ENCODE assay signal across 1 cellular context in genomic region chr4:184733654-184734524, GRCh38.
TF ChIP-seq lines count a peak whose summit lies in the region.

Gene CENPU (minus strand): TSS chr4:184734096. CDS start chr4:184734062, 34 bp downstream.

TF ChIP-seq in K562, 482 proteins besides CTCF, POLR2A, EP300 and RAD21 (continued from another document and continues in another):
- TF ChIP-seq TFE3 (CRISPR knock-in tag; IDR thresholded peaks at IDR 0.05) = no peak
- TF ChIP-seq HIVEP1 (CRISPR knock-in tag; IDR thresholded peaks at IDR 0.05) = no peak
- TF ChIP-seq SNAPC5 (CRISPR knock-in tag; IDR thresholded peaks at IDR 0.05) = no peak
- peak; percentile 44; the same call in 1 of the 2 replicates for TF ChIP-seq C11orf30 (IDR thresholded peaks at IDR 0.05; ENCODE audit: low read depth)
- 0 out of 2 replicates have a peak, but pooled peaks have one; percentile 34 for TF ChIP-seq CGGBP1 (CRISPR knock-in tag; IDR thresholded peaks at IDR 0.05)
- no peak for TF ChIP-seq ZNF140 (CRISPR knock-in tag; IDR thresholded peaks at IDR 0.05)
- peak; percentile 74 for TF ChIP-seq CC2D1A (IDR thresholded peaks at IDR 0.05)
- peak; percentile 62 for TF ChIP-seq PCBP1 (IDR thresholded peaks at IDR 0.05; ENCODE audit: low read depth, low read length, poor library complexity, severe bottlenecking)
- TF ChIP-seq E2F6 (IDR thresholded peaks at IDR 0.05; ENCODE audit: borderline replicate concordance in 1 of 2, extremely low read depth in 1 of 2, insufficient read depth in 1 of 2, insufficient read length in 1 of 2, low read depth in 1 of 2, low read length in 1 of 2, poor library complexity in 1 of 2, severe bottlenecking in 1 of 2) = peak; percentile 87 to 98
- peak; percentile 93; the same call in 1 of the 2 replicates for TF ChIP-seq FOXK1 (CRISPR knock-in tag; IDR thresholded peaks at IDR 0.05; ENCODE audit: borderline replicate concordance)
- TF ChIP-seq SRF (CRISPR knock-in tag; IDR thresholded peaks at IDR 0.05) = peak in 1 of 2 experiments; percentile 79; a peak in 2 of 4 replicates
- peak; percentile 66; the same call in 1 of the 2 replicates for TF ChIP-seq GMEB1 (CRISPR knock-in tag; IDR thresholded peaks at IDR 0.05)
- no peak for TF ChIP-seq ZNF449 (CRISPR knock-in tag; IDR thresholded peaks at IDR 0.05)
- no peak for TF ChIP-seq COPS2 (conservative IDR thresholded peaks at IDR 0.05)
- no peak for TF ChIP-seq ZNF696 (CRISPR knock-in tag; conservative IDR thresholded peaks at IDR 0.05)
- peak; percentile 74 for TF ChIP-seq SMAD4 (CRISPR knock-in tag; conservative IDR thresholded peaks at IDR 0.05)
- TF ChIP-seq ZNF134 (CRISPR knock-in tag; conservative IDR thresholded peaks at IDR 0.05) = no peak
- no peak for TF ChIP-seq NR0B1 (IDR thresholded peaks at IDR 0.05; ENCODE audit: partially characterized antibody)
- 0 out of 2 replicates have a peak, but pooled peaks have one; percentile 34 for TF ChIP-seq ATF3 (IDR thresholded peaks at IDR 0.05)
- TF ChIP-seq ATF3 (CRISPR knock-in tag; conservative IDR thresholded peaks at IDR 0.05) = peak; percentile 81
- TF ChIP-seq TEAD1 (CRISPR knock-in tag; IDR thresholded peaks at IDR 0.05) = peak; percentile 87 to 96
- peak; percentile 97 for TF ChIP-seq U2AF1 (optimal IDR thresholded peaks at IDR 0.05; ENCODE audit: low read depth, low read length)
- no peak for TF ChIP-seq ZNF707 (CRISPR knock-in tag; conservative IDR thresholded peaks at IDR 0.05)
- TF ChIP-seq PHF8 (IDR thresholded peaks at IDR 0.05; ENCODE audit: borderline replicate concordance, low read length) = peak; percentile 87
- TF ChIP-seq BCLAF1 (IDR thresholded peaks at IDR 0.05; ENCODE audit: borderline replicate concordance in 1 of 2, control insufficient read depth in 1 of 2, low read depth in 2 of 2, low read length in 1 of 2) = peak in 1 of 2 experiments; percentile 31; a peak in 1 of 4 replicates
- TF ChIP-seq GABPA (tag; conservative IDR thresholded peaks at IDR 0.05; ENCODE audit: low read depth) = peak; percentile 16; the same call in 1 of the 2 replicates
- TF ChIP-seq RBM39 (optimal IDR thresholded peaks at IDR 0.05; ENCODE audit: low read depth, low read length) = no peak
- no peak for TF ChIP-seq ZNF277 (CRISPR knock-in tag; IDR thresholded peaks at IDR 0.05; ENCODE audit: borderline replicate concordance)
- peak; percentile 64; the same call in 1 of the 2 replicates for TF ChIP-seq BHLHE40 (IDR thresholded peaks at IDR 0.05; ENCODE audit: low read length)
- no peak for TF ChIP-seq XRCC3 (IDR thresholded peaks at IDR 0.05)
- peak; percentile 57 for TF ChIP-seq CREBBP (IDR thresholded peaks at IDR 0.05; ENCODE audit: low read depth, low read length)
- TF ChIP-seq RB1 (IDR thresholded peaks at IDR 0.05; ENCODE audit: low read depth) = peak; percentile 96
- TF ChIP-seq HDAC2 (IDR thresholded peaks at IDR 0.05) = peak; percentile 84
- TF ChIP-seq ARID4B (CRISPR knock-in tag; IDR thresholded peaks at IDR 0.05) = peak; percentile 83
- TF ChIP-seq FOXP1 (CRISPR knock-in tag; IDR thresholded peaks at IDR 0.05) = peak; percentile 78
- TF ChIP-seq TBL1XR1 (IDR thresholded peaks at IDR 0.05; ENCODE audit: low read length in 2 of 2) = peak; percentile 84 to 95; a peak in 3 of 4 replicates
- peak; percentile 91; the same call in 1 of the 2 replicates for TF ChIP-seq ZBTB43 (CRISPR knock-in tag; IDR thresholded peaks at IDR 0.05)
- peak; percentile 69 for TF ChIP-seq ZNF24 (IDR thresholded peaks at IDR 0.05)
- TF ChIP-seq ATF7 (IDR thresholded peaks at IDR 0.05) = peak; percentile 90
- 0 out of 2 replicates have a peak, but pooled peaks have one; percentile 7 for TF ChIP-seq ATF4 (CRISPR knock-in tag; IDR thresholded peaks at IDR 0.05)
